In genomic region chrY:14340459-14341146, GRCh38 we compare ENCODE assay signal across 8 cellular contexts.
A peak's percentile ranks its signal among the peaks of the same experiment; 100 is the strongest.
DNase-seq lines count a peak whose midpoint lies in the region; ATAC-seq and TF ChIP-seq lines count a peak whose summit lies in the region.

No MANE protein-coding gene starts in this region.

- CTCF ChIA-PET in CD4-positive, alpha-beta memory T cell (lab: Charles Lee; ENCODE audit: partially characterized antibody), result interaction anchor here (0.7 kb wide), 1 partner anchor 84 kb away, joined by 3 read pairs; no protein-coding TSS in a partner anchor

- POLR2A ChIA-PET in CD4-positive, alpha-beta memory T cell (lab: Charles Lee; ENCODE audit: partially characterized antibody), result interaction anchor here (0.8 to 2.4 kb wide), 6 partner anchors 10 to 637 kb away, joined by 3 to 13 read pairs (median 3); partner anchors contain the start of gene TMSB4Y

- H3K4me1 ChIP-seq in CD4-positive, alpha-beta memory T cell (ENCODE audit: insufficient read depth, low read length), result peaks cover 50% of the 10 kb centered on the region
- H3K4me1 ChIP-seq in OCI-LY3 (ENCODE audit: low read length), result peaks cover 74% of the 10 kb centered on the region
- H3K4me1 ChIP-seq in foreskin keratinocyte, result peaks cover 10% of the 10 kb centered on the region

- H3K4me1 Mint-ChIP-seq in CD4-positive, alpha-beta memory T cell, result peaks cover 0 to 53% (median 10%) of the 10 kb centered on the region in 4 donors

- ATAC-seq in foreskin keratinocyte (peak; percentile 87), GM21360 (IDR thresholded peaks at IDR 0.05; ENCODE audit: unreplicated experiment) (no peak)

- intact Hi-C loops in CD4-positive, alpha-beta memory T cell (cut with micrococcal nuclease), result loop anchor here (10.0 kb wide), 4 partner anchors 86 to 866 kb away; partner anchors contain the start of gene NLGN4Y

- H4K20me1 ChIP-seq in OCI-LY3 (ENCODE audit: insufficient read depth, low read length), result no peaks in the 10 kb centered on the region

- peaks cover 0 to 2% of the 10 kb centered on the region in 2 donors for H3K36me3 Mint-ChIP-seq in CD4-positive, alpha-beta memory T cell

- no peaks in the 10 kb centered on the region for H3K9me3 ChIP-seq in CD4-positive, alpha-beta memory T cell (ENCODE audit: control insufficient read depth in 1 of 2, low read length in 2 of 2)
- no peaks in the 10 kb centered on the region for H3K9me3 ChIP-seq in OCI-LY3 (ENCODE audit: insufficient read depth, low read length)

- no peaks in the 10 kb centered on the region for H3K79me2 ChIP-seq in OCI-LY3 (ENCODE audit: low read length)

- DNase-seq in CD4-positive, alpha-beta memory T cell, result peak in 1 of 5 donors; percentile 86
- DNase-seq in HCEC 1CT (peak; percentile 26), foreskin keratinocyte (peak; percentile 74 to 86), NCI-H526 treated with DMSO at 0.1 percent for 48 hours (lab: John Stamatoyannopoulos, UW) (no peak), NCI-H1105 treated with DMSO at 0.1 percent for 48 hours (lab: John Stamatoyannopoulos, UW) (no peak), putamen (ENCODE audit: low spot score) (no peak)

- peak overlapping the region; percentile 86 for H3K4me2 ChIP-seq in OCI-LY3 (ENCODE audit: low read length)

- H3K27ac Mint-ChIP-seq in CD4-positive, alpha-beta memory T cell, result peak overlapping the region in 2 of 7 donors; percentile 97

- peak overlapping the region in 2 of 8 donors; percentile 61 to 75 for H3K4me3 Mint-ChIP-seq in CD4-positive, alpha-beta memory T cell

- H2AFZ ChIP-seq in OCI-LY3 (ENCODE audit: low read depth, low read length), result no peak overlapping the region

- no peaks in the 10 kb centered on the region for H3K36me3 ChIP-seq in CD4-positive, alpha-beta memory T cell (ENCODE audit: insufficient read depth, low read length)
- H3K36me3 ChIP-seq in OCI-LY3 (replicated peaks; ENCODE audit: low read depth, low read length), result no peaks in the 10 kb centered on the region

- no peaks in the 10 kb centered on the region for H3K27me3 Mint-ChIP-seq in CD4-positive, alpha-beta memory T cell

- H3K9ac ChIP-seq in OCI-LY3 (ENCODE audit: low read length), result peak overlapping the region; percentile 45; the same call in 1 of the 2 replicates

- H3K9me3 Mint-ChIP-seq in CD4-positive, alpha-beta memory T cell, result no peaks in the 10 kb centered on the region

- peak overlapping the region in 1 of 2 donors; percentile 13 for H3K4me3 ChIP-seq in CD4-positive, alpha-beta memory T cell (ENCODE audit: low read length in 2 of 2)
- peak overlapping the region; percentile 72 for H3K4me3 ChIP-seq in OCI-LY3 (ENCODE audit: low read length)

- TF ChIP-seq CTCF in OCI-LY3 (IDR thresholded peaks at IDR 0.05; ENCODE audit: low read depth, low read length), result no peak
- no peak for TF ChIP-seq CTCF in foreskin keratinocyte (conservative IDR thresholded peaks at IDR 0.05)

- H3K27me3 ChIP-seq in CD4-positive, alpha-beta memory T cell (ENCODE audit: insufficient read depth, low read length), result no peaks in the 10 kb centered on the region
- H3K27me3 ChIP-seq in OCI-LY3 (ENCODE audit: low read depth, low read length) (no peaks in the 10 kb centered on the region), foreskin keratinocyte (no peaks in the 10 kb centered on the region)

- H3K27ac ChIP-seq in CD4-positive, alpha-beta memory T cell (ENCODE audit: low read depth, low read length), result peak overlapping the region; percentile 42
- H3K27ac ChIP-seq in OCI-LY3 (ENCODE audit: low read length) (peak overlapping the region; percentile 59), foreskin keratinocyte (peak overlapping the region; percentile 88)

Comparison
In these comparisons a context has a peak if more than half of its experiments do, and no peak if none do; other contexts are left out.
1. DNase-seq: peak in HCEC 1CT (single experiment) and foreskin keratinocyte (2 of 2); none in NCI-H526 treated with DMSO at 0.1 percent for 48 hours (single experiment), NCI-H1105 treated with DMSO at 0.1 percent for 48 hours (single experiment) and putamen (single experiment).
2. Peak in every context shown above with its lines, with median percentiles within 50 percentile points of each other: H3K27ac ChIP-seq.